Comparison of ENCODE assay signal across 25 cellular contexts in the genomic region with DNA sequence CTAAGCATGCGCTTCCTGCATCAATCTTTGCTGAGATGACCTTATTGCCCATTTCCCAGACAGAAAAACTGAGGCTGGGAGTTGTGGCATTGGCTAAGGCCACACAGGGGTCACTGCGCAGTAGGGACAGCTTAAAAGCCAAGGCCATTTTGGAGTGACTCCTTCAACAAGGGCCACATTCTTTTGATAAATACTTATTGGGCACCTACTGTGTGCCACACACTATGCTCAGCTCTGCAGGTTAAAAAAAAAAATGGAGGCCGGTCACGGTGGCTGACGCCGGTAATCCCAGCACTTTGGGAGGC.
"Had no signal": no experiment of that assay in that cellular context is flagged by ENCODE, and none has a peak within 500 bp of the region (broad histone marks: within the 10 kb centered on the region; RNA-seq: fewer than 3 reads in every experiment).

No MANE protein-coding gene starts in this region.

- H3K36me3 ChIP-seq: ascending aorta, esophagus muscularis mucosa, gastrocnemius medialis had no signal

- DNase-seq: activated CD4-positive, alpha-beta memory T cell treated with anti-CD3 and anti-CD28 coated beads for 36 hours; activated CD4-positive, alpha-beta T cell treated with anti-CD3 and anti-CD28 coated beads for 36 hours; activated CD4-positive, alpha-beta T cell treated with anti-CD3 and anti-CD28 coated beads, Interleukin-2, amount 10 ng/mL, durations not matched to agents 24 days and 14 days; activated CD4-positive, CD25-positive, alpha-beta regulatory T cell; activated CD4-positive, CD25-positive, alpha-beta regulatory T cell treated with anti-CD3 and anti-CD28 coated beads, Interleukin-2, amount 50 U/mL, for 72 hours; activated CD8-positive, alpha-beta memory T cell treated with anti-CD3 and anti-CD28 coated beads, Interleukin-2, amount 10 ng/mL, durations not matched to agents 7 days and 5 days; activated CD8-positive, alpha-beta memory T cell treated with anti-CD3 and anti-CD28 coated beads, Interleukin-2, amount 50 U/mL, for 4 hours; activated CD8-positive, alpha-beta T cell treated with anti-CD3 and anti-CD28 coated beads, Interleukin-2, amount 10 ng/mL, durations not matched to agents 7 days and 5 days; activated effector memory CD4-positive, alpha-beta T cell treated with anti-CD3 and anti-CD28 coated beads, Interleukin-2, amount 50 U/mL, for 16 hours; activated naive CD4-positive, alpha-beta T cell treated with anti-CD3 and anti-CD28 coated beads for 36 hours; activated naive CD8-positive, alpha-beta T cell treated with anti-CD3 and anti-CD28 coated beads for 36 hours; activated naive CD8-positive, alpha-beta T cell treated with anti-CD3 and anti-CD28 coated beads, Interleukin-2, amount 50 U/mL, for 24 hours; activated T-cell treated with anti-CD3 and anti-CD28 coated beads, Interleukin-2, amount 50 U/mL, for 1 hour; activated T-cell treated with anti-CD3 and anti-CD28 coated beads, Interleukin-2, amount 50 U/mL, for 48 hours; caudate nucleus; cortex of kidney; dermis blood vessel endothelial cell; effector CD4-positive, alpha-beta T cell; effector memory CD8-positive, alpha-beta T cell; gastrocnemius medialis; glutamatergic neuron; T-helper 2 cell had no signal

- H3K4me3 ChIP-seq: ascending aorta, esophagus muscularis mucosa, gastrocnemius medialis had no signal

- H3K27me3 ChIP-seq: ascending aorta, esophagus muscularis mucosa, gastrocnemius medialis had no signal

- ATAC-seq: activated CD4-positive, alpha-beta T cell treated with anti-CD3 and anti-CD28 coated beads for 36 hours; activated CD8-positive, alpha-beta memory T cell treated with anti-CD3 and anti-CD28 coated beads, Interleukin-2, amount 10 ng/mL, durations not matched to agents 7 days and 5 days; activated CD8-positive, alpha-beta T cell treated with anti-CD3 and anti-CD28 coated beads, Interleukin-2, amount 10 ng/mL, durations not matched to agents 7 days and 5 days; activated naive CD8-positive, alpha-beta T cell treated with anti-CD3 and anti-CD28 coated beads, Interleukin-2, amount 50 U/mL, for 24 hours; effector memory CD8-positive, alpha-beta T cell; gastrocnemius medialis had no signal

- H3K9me3 ChIP-seq: esophagus muscularis mucosa, gastrocnemius medialis had no signal

- H3K4me1 ChIP-seq: foreskin keratinocyte had no signal

- H3K27ac ChIP-seq: ascending aorta, esophagus muscularis mucosa, gastrocnemius medialis had no signal
